1 cellular context compared by ENCODE assay signal in genomic region chr9:89743576-89744254, GRCh38.
TF ChIP-seq lines count a peak whose summit lies in the region.

No MANE protein-coding gene starts in this region.

TF ChIP-seq in HepG2, 621 proteins besides CTCF, POLR2A, EP300 and RAD21 (continued from another document):
- TF ChIP-seq, protein P1, sequence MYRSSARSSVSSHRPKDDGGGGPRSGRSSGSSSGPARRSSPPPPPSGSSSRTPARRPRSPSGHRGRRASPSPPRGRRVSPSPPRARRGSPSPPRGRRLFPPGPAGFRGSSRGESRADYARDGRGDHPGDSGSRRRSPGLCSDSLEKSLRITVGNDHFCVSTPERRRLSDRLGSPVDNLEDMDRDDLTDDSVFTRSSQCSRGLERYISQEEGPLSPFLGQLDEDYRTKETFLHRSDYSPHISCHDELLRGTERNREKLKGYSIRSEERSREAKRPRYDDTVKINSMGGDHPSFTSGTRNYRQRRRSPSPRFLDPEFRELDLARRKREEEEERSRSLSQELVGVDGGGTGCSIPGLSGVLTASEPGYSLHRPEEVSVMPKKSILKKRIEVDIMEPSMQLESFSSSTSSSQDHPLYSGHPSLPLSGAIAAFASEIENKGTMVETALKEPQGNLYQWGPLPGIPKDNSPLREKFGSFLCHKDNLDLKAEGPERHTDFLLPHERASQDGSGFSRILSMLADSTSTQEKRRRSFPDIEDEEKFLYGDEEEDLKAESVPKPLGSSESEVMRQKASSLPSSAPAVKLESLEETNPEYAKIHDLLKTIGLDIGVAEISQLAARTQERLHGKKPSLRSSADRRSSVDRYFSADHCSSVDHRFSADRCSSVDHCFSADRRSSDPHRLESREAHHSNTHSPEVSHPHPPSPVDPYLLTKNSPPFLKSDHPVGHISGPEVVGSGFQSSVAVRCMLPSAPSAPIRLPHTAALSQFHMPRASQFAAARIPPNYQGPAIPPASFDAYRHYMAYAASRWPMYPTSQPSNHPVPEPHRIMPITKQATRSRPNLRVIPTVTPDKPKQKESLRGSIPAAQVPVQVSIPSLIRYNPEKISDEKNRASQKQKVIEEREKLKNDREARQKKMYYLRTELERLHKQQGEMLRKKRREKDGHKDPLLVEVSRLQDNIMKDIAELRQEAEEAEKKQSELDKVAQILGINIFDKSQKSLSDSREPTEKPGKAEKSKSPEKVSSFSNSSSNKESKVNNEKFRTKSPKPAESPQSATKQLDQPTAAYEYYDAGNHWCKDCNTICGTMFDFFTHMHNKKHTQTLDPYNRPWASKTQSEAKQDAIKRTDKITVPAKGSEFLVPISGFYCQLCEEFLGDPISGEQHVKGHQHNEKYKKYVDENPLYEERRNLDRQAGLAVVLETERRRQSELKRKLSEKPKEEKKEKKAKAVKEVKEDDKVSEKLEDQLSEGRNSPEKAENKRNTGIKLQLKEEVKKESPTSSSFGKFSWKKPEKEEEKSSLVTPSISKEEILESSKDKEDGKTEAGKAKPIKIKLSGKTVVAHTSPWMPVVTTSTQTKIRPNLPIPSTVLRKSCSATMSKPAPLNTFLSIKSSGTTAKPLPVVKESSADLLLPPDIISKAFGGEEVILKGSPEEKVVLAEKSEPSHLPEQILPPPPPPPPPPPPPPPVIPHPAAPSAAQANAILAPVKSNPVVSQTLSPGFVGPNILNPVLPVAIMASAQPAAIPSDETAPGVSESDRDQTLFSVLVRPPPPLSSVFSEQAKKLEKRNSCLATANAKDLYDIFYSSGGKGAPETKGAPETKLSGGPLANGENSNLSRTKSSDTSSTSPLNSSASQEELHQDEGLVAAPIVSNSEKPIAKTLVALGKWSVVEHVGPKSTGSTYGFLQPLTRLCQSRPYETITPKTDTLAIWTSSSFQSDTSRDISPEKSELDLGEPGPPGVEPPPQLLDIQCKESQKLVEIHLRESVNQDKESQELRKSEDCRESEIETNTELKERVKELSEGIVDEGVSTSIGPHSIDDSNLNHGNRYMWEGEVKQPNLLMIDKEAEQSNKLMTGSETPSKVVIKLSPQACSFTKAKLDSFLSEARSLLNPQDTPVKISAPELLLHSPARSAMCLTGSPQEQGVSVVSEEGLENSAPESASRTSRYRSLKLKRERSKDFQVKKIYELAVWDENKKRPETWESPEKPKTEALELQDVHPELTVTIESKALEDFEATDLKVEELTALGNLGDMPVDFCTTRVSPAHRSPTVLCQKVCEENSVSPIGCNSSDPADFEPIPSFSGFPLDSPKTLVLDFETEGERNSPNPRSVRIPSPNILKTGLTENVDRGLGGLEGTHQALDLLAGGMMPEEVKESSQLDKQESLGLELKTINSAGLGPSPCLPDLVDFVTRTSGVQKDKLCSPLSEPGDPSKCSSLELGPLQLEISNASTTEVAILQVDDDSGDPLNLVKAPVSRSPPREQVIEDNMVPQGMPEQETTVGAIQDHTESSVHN (CRISPR knock-in tag; IDR thresholded peaks at IDR 0.05): no peak
- TF ChIP-seq FIP1L1 (IDR thresholded peaks at IDR 0.05; ENCODE audit: borderline replicate concordance, insufficient read depth, low read depth, low read length) (no peak), HMG20A (CRISPR knock-in tag; IDR thresholded peaks at IDR 0.05; ENCODE audit: borderline replicate concordance) (no peak)
